In genomic region chr5:148457183-148457620, GRCh38 we compare ENCODE assay signal across 9 cellular contexts.
DNase-seq lines count a peak whose midpoint lies in the region; ATAC-seq and TF ChIP-seq lines count a peak whose summit lies in the region.
"Had no signal": no experiment of that assay in that cellular context is flagged by ENCODE, and none has a peak within 500 bp of the region (broad histone marks: within the 10 kb centered on the region; RNA-seq: fewer than 3 reads in every experiment).

No MANE protein-coding gene starts in this region.

- H3K36me3 Mint-ChIP-seq in Calu3 (ENCODE audit: insufficient read depth, unreplicated experiment) (no peaks in the 10 kb centered on the region), nephron progenitor cell (ENCODE audit: low read depth) (no peaks in the 10 kb centered on the region)
- H3K36me3 Mint-ChIP-seq in activated naive CD8-positive, alpha-beta T cell treated with anti-CD3 and anti-CD28 coated beads for 36 hours, result no peaks in the 10 kb centered on the region

- no peaks in the 10 kb centered on the region for H3K9me3 ChIP-seq in tibial artery

- H3K27me3 ChIP-seq in tibial artery, result peaks cover 0 to 3% of the 10 kb centered on the region in 2 donors

- TF ChIP-seq CTCF in Calu3 (IDR thresholded peaks at IDR 0.05; ENCODE audit: unreplicated experiment), result peak; percentile 66
- TF ChIP-seq CTCF in nephron progenitor cell (IDR thresholded peaks at IDR 0.05), result peak; percentile 33
- TF ChIP-seq CTCF in tibial artery (IDR thresholded peaks at IDR 0.05), result no peak

- H3K9me3 Mint-ChIP-seq in Calu3 (ENCODE audit: low read depth, unreplicated experiment), result no peaks in the 10 kb centered on the region
- no peaks in the 10 kb centered on the region for H3K9me3 Mint-ChIP-seq in activated naive CD8-positive, alpha-beta T cell treated with anti-CD3 and anti-CD28 coated beads for 36 hours
- no peaks in the 10 kb centered on the region for H3K9me3 Mint-ChIP-seq in nephron progenitor cell

- peak; percentile 58 for DNase-seq in Calu3
- peak; percentile 71 for DNase-seq in NAMALWA (ENCODE audit: low spot score)
- DNase-seq in activated naive CD8-positive, alpha-beta T cell treated with anti-CD3 and anti-CD28 coated beads for 36 hours, result peak; percentile 8
- DNase-seq in nephron progenitor cell, result no peak
- DNase-seq in tibial artery, result no peak
- DNase-seq in DMS114 treated with DMSO at 0.1 percent for 48 hours (lab: John Stamatoyannopoulos, UW; ENCODE audit: unreplicated experiment), result no peak
- no peak for DNase-seq in left cardiac atrium

- H3K4me3 ChIP-seq in tibial artery, result no peak overlapping the region

- no peak overlapping the region for H3K27ac Mint-ChIP-seq in Calu3 (ENCODE audit: unreplicated experiment)
- H3K27ac Mint-ChIP-seq in activated naive CD8-positive, alpha-beta T cell treated with anti-CD3 and anti-CD28 coated beads for 36 hours, result no peak overlapping the region
- H3K27ac Mint-ChIP-seq in nephron progenitor cell, result no peak overlapping the region

- H3K27me3 Mint-ChIP-seq in Calu3 (ENCODE audit: unreplicated experiment) (peaks cover 66% of the 10 kb centered on the region), nephron progenitor cell (ENCODE audit: low read depth, poor library complexity) (peaks cover 3% of the 10 kb centered on the region)
- H3K27me3 Mint-ChIP-seq in activated naive CD8-positive, alpha-beta T cell treated with anti-CD3 and anti-CD28 coated beads for 36 hours, result peaks cover 35% of the 10 kb centered on the region

- H3K4me1 ChIP-seq in tibial artery, result no peaks in the 10 kb centered on the region

- no peak overlapping the region for H3K27ac ChIP-seq in tibial artery
- H3K27ac ChIP-seq: epithelial cell of prostate had no signal

- intact Hi-C loops in Calu3 (cut with micrococcal nuclease; ENCODE audit: unreplicated experiment), result loop anchor here (1.0 kb wide), 1 partner anchor 278 kb away; no protein-coding TSS in a partner anchor
- intact Hi-C loops in tibial artery (cut with DNase I; ENCODE audit: low total_unique reads), result no loop called here
- intact Hi-C loops in left cardiac atrium (cut with DNase I), result loop anchor here in 1 of 2 donors (5.0 kb wide), 1 partner anchor 85 kb away; no protein-coding TSS in a partner anchor

- CTCF ChIA-PET in Calu3 (lab: Charles Lee), result interaction anchor here (1.7 kb wide), 1 partner anchor 274 kb away, joined by 4 read pairs; no protein-coding TSS in a partner anchor

- no peak overlapping the region for H3K4me3 Mint-ChIP-seq in Calu3 (ENCODE audit: low read depth, unreplicated experiment)
- no peak overlapping the region for H3K4me3 Mint-ChIP-seq in activated naive CD8-positive, alpha-beta T cell treated with anti-CD3 and anti-CD28 coated beads for 36 hours
- no peak overlapping the region for H3K4me3 Mint-ChIP-seq in nephron progenitor cell

- ATAC-seq in GM21390 (IDR thresholded peaks at IDR 0.05; ENCODE audit: unreplicated experiment), result peak; percentile 75
- ATAC-seq in left cardiac atrium, result no peak

- no peaks in the 10 kb centered on the region for H3K36me3 ChIP-seq in tibial artery

- H3K4me1 Mint-ChIP-seq in Calu3 (ENCODE audit: low read depth, unreplicated experiment), result no peaks in the 10 kb centered on the region
- H3K4me1 Mint-ChIP-seq in activated naive CD8-positive, alpha-beta T cell treated with anti-CD3 and anti-CD28 coated beads for 36 hours, result peaks cover 15% of the 10 kb centered on the region
- no peaks in the 10 kb centered on the region for H3K4me1 Mint-ChIP-seq in nephron progenitor cell

- BruUV-seq in Calu3 (replicated peaks; lab: Mats Ljungman, UMichigan), result no TSS peak

Comparison
In these comparisons a context has a peak if more than half of its experiments do, and no peak if none do; other contexts are left out.
1. DNase-seq: peak in Calu3 (single experiment), NAMALWA (single experiment) and activated naive CD8-positive, alpha-beta T cell treated with anti-CD3 and anti-CD28 coated beads for 36 hours (single experiment); none in nephron progenitor cell (single experiment), tibial artery (0 of 2), DMS114 treated with DMSO at 0.1 percent for 48 hours (single experiment) and left cardiac atrium (single experiment).
2. CTCF ChIP-seq: peak in Calu3 (single experiment) and nephron progenitor cell (single experiment); none in tibial artery (0 of 2).